Comparison of ENCODE assay signal across 16 cellular contexts in the genomic region with DNA sequence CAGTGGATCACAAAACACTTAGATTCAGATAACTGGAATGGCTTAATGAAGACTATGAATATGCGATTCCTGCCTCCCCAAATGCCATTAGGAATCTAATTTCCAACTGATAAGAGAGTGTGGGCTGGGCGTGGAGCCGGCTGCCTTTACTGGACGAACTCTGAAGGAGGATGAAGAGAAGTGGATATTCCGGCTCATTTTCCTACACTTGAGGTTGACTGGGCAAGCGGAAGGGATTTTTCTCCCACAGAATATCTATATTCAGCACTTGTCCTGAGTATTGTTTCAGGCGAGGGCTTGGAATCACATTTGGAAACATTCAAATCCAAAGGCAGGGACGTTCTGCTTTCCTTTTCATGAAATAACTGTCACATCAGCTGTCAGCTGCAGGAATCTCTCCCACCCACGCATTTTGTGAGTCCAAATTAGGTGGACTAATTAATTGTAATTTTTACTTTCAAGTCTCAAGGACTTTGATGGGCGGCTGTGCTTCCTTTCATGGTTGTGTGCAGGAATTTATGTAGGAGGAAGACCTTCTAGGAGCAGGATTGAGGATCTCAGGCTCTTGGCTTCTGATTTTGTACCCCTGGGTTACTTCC.
DNase-seq lines count a peak whose midpoint lies in the region; ATAC-seq and TF ChIP-seq lines count a peak whose summit lies in the region.
"Had no signal": no experiment of that assay in that cellular context is flagged by ENCODE, and none has a peak within 500 bp of the region (broad histone marks: within the 10 kb centered on the region; RNA-seq: fewer than 3 reads in every experiment).

No MANE protein-coding gene starts in this region.

- no peaks in the 10 kb centered on the region for H3K9me3 Mint-ChIP-seq in effector memory CD8-positive, alpha-beta T cell
- H3K9me3 Mint-ChIP-seq in naive thymus-derived CD8-positive, alpha-beta T cell, result peaks cover 0 to 7% (median 0%) of the 10 kb centered on the region in 9 donors
- H3K9me3 Mint-ChIP-seq: activated CD4-positive, alpha-beta memory T cell treated with anti-CD3 and anti-CD28 coated beads, Interleukin-2, amount 10 ng/mL, durations not matched to agents 7 days and 5 days; activated T-helper 2 cell treated with anti-CD3 and anti-CD28 coated beads, Interferon-gamma antibody, Interleukin-2, Interleukin-4, amounts not matched to agents 10 μg/mL and 5 μg/mL and 100 μg/mL, durations not matched to agents 14 hours and 24 hours and 36 hours had no signal

- ATAC-seq in Right ventricle myocardium superior (ENCODE audit: poor library complexity) (peak; percentile 36), Right ventricle myocardium inferior (no peak)
- ATAC-seq in effector memory CD8-positive, alpha-beta T cell (replicated peaks), result no peak
- ATAC-seq in naive thymus-derived CD8-positive, alpha-beta T cell, result no peak

- no peaks in the 10 kb centered on the region for H3K9me2 ChIP-seq in MM.1S (replicated peaks; ENCODE audit: insufficient read depth, low read length)

- no peak overlapping the region for H3K4me3 ChIP-seq in MM.1S (ENCODE audit: low read length)
- H3K4me3 ChIP-seq: skin epidermis had no signal

- H3K9me3 ChIP-seq in MM.1S (replicated peaks; ENCODE audit: insufficient read depth, low read length), result no peaks in the 10 kb centered on the region
- H3K9me3 ChIP-seq: neutrophil had no signal

- peaks cover 42 to 74% of the 10 kb centered on the region in 2 donors for H3K4me1 Mint-ChIP-seq in effector memory CD8-positive, alpha-beta T cell (ENCODE audit: low read depth in 2 of 2)
- H3K4me1 Mint-ChIP-seq in naive thymus-derived CD8-positive, alpha-beta T cell, result peaks cover 26 to 75% (median 69%) of the 10 kb centered on the region in 4 donors

- DNase-seq in Right ventricle myocardium superior (no peak), Right ventricle myocardium inferior (ENCODE audit: missing footprints) (no peak), ecto neural progenitor cell (ENCODE audit: low spot score) (no peak), putamen (ENCODE audit: low spot score) (no peak), MM.1S (no peak), OCI-M1 (lab: John Stamatoyannopoulos, UW) (no peak)
- DNase-seq in effector memory CD8-positive, alpha-beta T cell, result no peak
- DNase-seq in naive thymus-derived CD8-positive, alpha-beta T cell, result no peak
- DNase-seq: activated CD4-positive, alpha-beta memory T cell treated with anti-CD3 and anti-CD28 coated beads, Interleukin-2, amount 10 ng/mL, durations not matched to agents 7 days and 5 days; effector CD8-positive, alpha-beta T cell; KG1; NCI-H1436 treated with DMSO at 0.1 percent for 48 hours; NCI-H446 treated with DMSO at 0.1 percent for 48 hours had no signal

- peak overlapping the region; percentile 44 to 76 for H3K27ac Mint-ChIP-seq in effector memory CD8-positive, alpha-beta T cell
- H3K27ac Mint-ChIP-seq in naive thymus-derived CD8-positive, alpha-beta T cell, result peak overlapping the region in 7 of 10 donors; percentile 4 to 56 (median 32)
- H3K27ac Mint-ChIP-seq: activated CD4-positive, alpha-beta memory T cell treated with anti-CD3 and anti-CD28 coated beads, Interleukin-2, amount 10 ng/mL, durations not matched to agents 7 days and 5 days; activated T-helper 2 cell treated with anti-CD3 and anti-CD28 coated beads, Interferon-gamma antibody, Interleukin-2, Interleukin-4, amounts not matched to agents 10 μg/mL and 5 μg/mL and 100 μg/mL, durations not matched to agents 14 hours and 24 hours and 36 hours had no signal

- no peaks in the 10 kb centered on the region for H3K27me3 ChIP-seq in MM.1S (replicated peaks; ENCODE audit: insufficient read depth, low read length)
- H3K27me3 ChIP-seq: neutrophil had no signal

- intact Hi-C loops in Right ventricle myocardium superior (cut with DNase I) (no loop called here), Right ventricle myocardium inferior (cut with DNase I) (no loop called here)

- peaks cover 6% of the 10 kb centered on the region; the same call in 1 of the 2 replicates for H3K4me1 ChIP-seq in MM.1S (ENCODE audit: low read length)

- no peak overlapping the region for H3K27ac ChIP-seq in MM.1S (ENCODE audit: low read length)
- H3K27ac ChIP-seq: neutrophil, skin epidermis had no signal

- H3K4me2 ChIP-seq in MM.1S (ENCODE audit: low read depth, low read length), result no peak overlapping the region

- POLR2A ChIA-PET in naive thymus-derived CD8-positive, alpha-beta T cell (lab: Charles Lee), result no interaction called here

- no peaks in the 10 kb centered on the region for H3K36me3 ChIP-seq in MM.1S (replicated peaks; ENCODE audit: insufficient read depth, low read length)
- H3K36me3 ChIP-seq: neutrophil had no signal

- H2AFZ ChIP-seq in MM.1S (ENCODE audit: low read length), result no peak overlapping the region

- H3K36me3 Mint-ChIP-seq in effector memory CD8-positive, alpha-beta T cell (ENCODE audit: insufficient read depth), result no peaks in the 10 kb centered on the region
- peaks cover 0 to 11% (median 7%) of the 10 kb centered on the region in 3 donors for H3K36me3 Mint-ChIP-seq in naive thymus-derived CD8-positive, alpha-beta T cell

- no peak for TF ChIP-seq CTCF in MM.1S (IDR thresholded peaks at IDR 0.05; ENCODE audit: low read length)

- no peaks in the 10 kb centered on the region for H3K27me3 Mint-ChIP-seq in effector memory CD8-positive, alpha-beta T cell
- no peaks in the 10 kb centered on the region for H3K27me3 Mint-ChIP-seq in naive thymus-derived CD8-positive, alpha-beta T cell
- H3K27me3 Mint-ChIP-seq: activated CD4-positive, alpha-beta memory T cell treated with anti-CD3 and anti-CD28 coated beads, Interleukin-2, amount 10 ng/mL, durations not matched to agents 7 days and 5 days had no signal

- no peaks in the 10 kb centered on the region for H3K79me2 ChIP-seq in MM.1S (ENCODE audit: low read length)

- H3F3A ChIP-seq in MM.1S (ENCODE audit: insufficient read depth, low read length), result no peaks in the 10 kb centered on the region

- no peak overlapping the region for H3K9ac ChIP-seq in MM.1S (ENCODE audit: low read length)

- H3K4me3 Mint-ChIP-seq in effector memory CD8-positive, alpha-beta T cell, result no peak overlapping the region
- no peak overlapping the region for H3K4me3 Mint-ChIP-seq in naive thymus-derived CD8-positive, alpha-beta T cell
- H3K4me3 Mint-ChIP-seq: activated CD4-positive, alpha-beta memory T cell treated with anti-CD3 and anti-CD28 coated beads, Interleukin-2, amount 10 ng/mL, durations not matched to agents 7 days and 5 days had no signal

- H4K20me1 ChIP-seq in MM.1S (ENCODE audit: insufficient read depth, low read length), result no peaks in the 10 kb centered on the region
